ENCODE assay signal across 1 cellular context in the genomic region with DNA sequence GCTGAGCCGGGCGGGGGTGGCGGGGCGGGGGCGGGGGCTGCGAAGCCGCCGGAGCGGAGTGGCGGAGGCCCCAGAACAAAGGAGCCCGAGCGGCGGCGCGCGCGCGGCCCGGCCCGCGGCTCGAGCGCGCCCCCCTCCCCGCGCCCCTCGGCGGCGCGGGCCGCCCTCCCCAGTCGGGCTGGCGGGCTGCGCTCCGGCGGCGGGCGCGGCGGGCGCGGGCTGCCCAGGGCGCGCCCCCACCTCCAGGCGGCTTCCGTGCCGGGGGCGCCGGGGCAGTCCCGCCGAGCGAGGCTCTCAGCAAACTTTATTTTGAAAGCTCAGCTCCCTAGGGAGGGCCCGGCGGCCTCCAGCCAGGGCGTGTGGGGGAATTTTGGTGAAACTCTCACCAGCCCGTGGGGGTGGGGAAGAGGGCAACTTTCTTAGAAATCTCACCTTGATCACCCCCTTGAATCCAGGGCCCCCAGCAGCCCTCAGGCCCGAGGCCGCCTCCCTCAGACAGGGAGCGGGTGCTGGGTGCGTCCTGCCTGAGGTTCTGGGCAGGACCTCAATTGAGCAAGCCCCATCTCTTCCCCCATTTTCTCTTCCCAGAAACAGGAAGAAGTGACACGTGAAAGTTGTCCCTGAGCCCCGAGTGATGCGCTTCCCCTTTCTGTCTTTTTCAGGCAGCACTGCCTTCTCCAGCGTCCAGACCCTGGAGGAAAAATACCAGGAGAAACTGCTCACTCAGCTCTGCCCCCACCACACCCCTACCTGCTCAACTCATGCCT.
TF ChIP-seq lines count a peak whose summit lies in the region.

No MANE protein-coding gene starts in this region.

TF ChIP-seq in GM12878, 131 proteins besides CTCF, POLR2A, EP300 and RAD21 (continued from another document and continues in another):
- TF ChIP-seq ZBTB40 (IDR thresholded peaks at IDR 0.05; ENCODE audit: borderline replicate concordance) (no peak), IRF4 (IDR thresholded peaks at IDR 0.05; ENCODE audit: low read depth, low read length) (no peak), PKNOX1 (IDR thresholded peaks at IDR 0.05) (no peak), NBN (IDR thresholded peaks at IDR 0.05) (peak; percentile 76), SUPT20H (IDR thresholded peaks at IDR 0.05; ENCODE audit: borderline replicate concordance, control insufficient read depth, low read depth, low read length) (no peak), SP1 (IDR thresholded peaks at IDR 0.05; ENCODE audit: low read depth, low read length) (peak; percentile 11), NR2C2 (IDR thresholded peaks at IDR 0.05; ENCODE audit: borderline replicate concordance, control insufficient read depth, insufficient read length, low read depth) (no peak), FOS (IDR thresholded peaks at IDR 0.05; ENCODE audit: borderline replicate concordance, extremely low read depth, insufficient read length) (no peak), BMI1 (IDR thresholded peaks at IDR 0.05; ENCODE audit: borderline replicate concordance) (no peak), SRF (IDR thresholded peaks at IDR 0.05; ENCODE audit: low read depth in 2 of 2, low read length in 2 of 2) (no peak), BHLHE40 (IDR thresholded peaks at IDR 0.05; ENCODE audit: borderline replicate concordance in 1 of 2, low read depth in 2 of 2, low read length in 1 of 2) (peak; percentile 71 to 75; a peak in 3 of 4 replicates), TCF12 (IDR thresholded peaks at IDR 0.05; ENCODE audit: low read depth, low read length) (no peak), HDAC2 (IDR thresholded peaks at IDR 0.05) (no peak), ASH2L (IDR thresholded peaks at IDR 0.05; ENCODE audit: borderline replicate concordance, low read depth) (no peak), NRF1 (conservative IDR thresholded peaks at IDR 0.05; ENCODE audit: low read depth, low read length) (no peak), ATF3 (IDR thresholded peaks at IDR 0.05; ENCODE audit: borderline replicate concordance, extremely low read depth, low read depth, low read length) (no peak), ZBED1 (IDR thresholded peaks at IDR 0.05; ENCODE audit: borderline replicate concordance) (no peak), MEF2A (IDR thresholded peaks at IDR 0.05; ENCODE audit: insufficient read depth, low read depth, low read length) (no peak), ZNF687 (IDR thresholded peaks at IDR 0.05) (no peak; the same call in 1 of the 2 replicates), ATF7 (IDR thresholded peaks at IDR 0.05; ENCODE audit: low read depth) (no peak), TAF1 (IDR thresholded peaks at IDR 0.05; ENCODE audit: borderline replicate concordance, low read depth, low read length) (0 out of 2 replicates have a peak, but pooled peaks have one; percentile 36), FOXM1 (IDR thresholded peaks at IDR 0.05; ENCODE audit: low read depth, low read length) (peak; percentile 18; the same call in 1 of the 2 replicates), TCF7 (IDR thresholded peaks at IDR 0.05; ENCODE audit: borderline replicate concordance) (no peak), MTA2 (IDR thresholded peaks at IDR 0.05; ENCODE audit: low read depth) (no peak), CBX5 (IDR thresholded peaks at IDR 0.05; ENCODE audit: low read depth) (no peak), NR2F1 (conservative IDR thresholded peaks at IDR 0.05) (peak; percentile 69), ZNF274 (IDR thresholded peaks at IDR 0.05; ENCODE audit: insufficient read depth, insufficient read length) (no peak), STAT1 (conservative IDR thresholded peaks at IDR 0.05) (no peak), CREM (IDR thresholded peaks at IDR 0.05; ENCODE audit: low read depth) (peak; percentile 25; the same call in 1 of the 2 replicates)
- TF ChIP-seq, protein P1, sequence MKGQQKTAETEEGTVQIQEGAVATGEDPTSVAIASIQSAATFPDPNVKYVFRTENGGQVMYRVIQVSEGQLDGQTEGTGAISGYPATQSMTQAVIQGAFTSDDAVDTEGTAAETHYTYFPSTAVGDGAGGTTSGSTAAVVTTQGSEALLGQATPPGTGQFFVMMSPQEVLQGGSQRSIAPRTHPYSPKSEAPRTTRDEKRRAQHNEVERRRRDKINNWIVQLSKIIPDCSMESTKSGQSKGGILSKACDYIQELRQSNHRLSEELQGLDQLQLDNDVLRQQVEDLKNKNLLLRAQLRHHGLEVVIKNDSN (IDR thresholded peaks at IDR 0.05; ENCODE audit: borderline replicate concordance, extremely low read length, insufficient read depth, low read depth, low read length): no peak
- TF ChIP-seq, protein P2, sequence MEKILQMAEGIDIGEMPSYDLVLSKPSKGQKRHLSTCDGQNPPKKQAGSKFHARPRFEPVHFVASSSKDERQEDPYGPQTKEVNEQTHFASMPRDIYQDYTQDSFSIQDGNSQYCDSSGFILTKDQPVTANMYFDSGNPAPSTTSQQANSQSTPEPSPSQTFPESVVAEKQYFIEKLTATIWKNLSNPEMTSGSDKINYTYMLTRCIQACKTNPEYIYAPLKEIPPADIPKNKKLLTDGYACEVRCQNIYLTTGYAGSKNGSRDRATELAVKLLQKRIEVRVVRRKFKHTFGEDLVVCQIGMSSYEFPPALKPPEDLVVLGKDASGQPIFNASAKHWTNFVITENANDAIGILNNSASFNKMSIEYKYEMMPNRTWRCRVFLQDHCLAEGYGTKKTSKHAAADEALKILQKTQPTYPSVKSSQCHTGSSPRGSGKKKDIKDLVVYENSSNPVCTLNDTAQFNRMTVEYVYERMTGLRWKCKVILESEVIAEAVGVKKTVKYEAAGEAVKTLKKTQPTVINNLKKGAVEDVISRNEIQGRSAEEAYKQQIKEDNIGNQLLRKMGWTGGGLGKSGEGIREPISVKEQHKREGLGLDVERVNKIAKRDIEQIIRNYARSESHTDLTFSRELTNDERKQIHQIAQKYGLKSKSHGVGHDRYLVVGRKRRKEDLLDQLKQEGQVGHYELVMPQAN (conservative IDR thresholded peaks at IDR 0.05): 0 out of 2 replicates have a peak, but pooled peaks have one; percentile 48
- TF ChIP-seq, protein P3, sequence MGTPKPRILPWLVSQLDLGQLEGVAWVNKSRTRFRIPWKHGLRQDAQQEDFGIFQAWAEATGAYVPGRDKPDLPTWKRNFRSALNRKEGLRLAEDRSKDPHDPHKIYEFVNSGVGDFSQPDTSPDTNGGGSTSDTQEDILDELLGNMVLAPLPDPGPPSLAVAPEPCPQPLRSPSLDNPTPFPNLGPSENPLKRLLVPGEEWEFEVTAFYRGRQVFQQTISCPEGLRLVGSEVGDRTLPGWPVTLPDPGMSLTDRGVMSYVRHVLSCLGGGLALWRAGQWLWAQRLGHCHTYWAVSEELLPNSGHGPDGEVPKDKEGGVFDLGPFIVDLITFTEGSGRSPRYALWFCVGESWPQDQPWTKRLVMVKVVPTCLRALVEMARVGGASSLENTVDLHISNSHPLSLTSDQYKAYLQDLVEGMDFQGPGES (IDR thresholded peaks at IDR 0.05): no peak
- TF ChIP-seq, protein P4, sequence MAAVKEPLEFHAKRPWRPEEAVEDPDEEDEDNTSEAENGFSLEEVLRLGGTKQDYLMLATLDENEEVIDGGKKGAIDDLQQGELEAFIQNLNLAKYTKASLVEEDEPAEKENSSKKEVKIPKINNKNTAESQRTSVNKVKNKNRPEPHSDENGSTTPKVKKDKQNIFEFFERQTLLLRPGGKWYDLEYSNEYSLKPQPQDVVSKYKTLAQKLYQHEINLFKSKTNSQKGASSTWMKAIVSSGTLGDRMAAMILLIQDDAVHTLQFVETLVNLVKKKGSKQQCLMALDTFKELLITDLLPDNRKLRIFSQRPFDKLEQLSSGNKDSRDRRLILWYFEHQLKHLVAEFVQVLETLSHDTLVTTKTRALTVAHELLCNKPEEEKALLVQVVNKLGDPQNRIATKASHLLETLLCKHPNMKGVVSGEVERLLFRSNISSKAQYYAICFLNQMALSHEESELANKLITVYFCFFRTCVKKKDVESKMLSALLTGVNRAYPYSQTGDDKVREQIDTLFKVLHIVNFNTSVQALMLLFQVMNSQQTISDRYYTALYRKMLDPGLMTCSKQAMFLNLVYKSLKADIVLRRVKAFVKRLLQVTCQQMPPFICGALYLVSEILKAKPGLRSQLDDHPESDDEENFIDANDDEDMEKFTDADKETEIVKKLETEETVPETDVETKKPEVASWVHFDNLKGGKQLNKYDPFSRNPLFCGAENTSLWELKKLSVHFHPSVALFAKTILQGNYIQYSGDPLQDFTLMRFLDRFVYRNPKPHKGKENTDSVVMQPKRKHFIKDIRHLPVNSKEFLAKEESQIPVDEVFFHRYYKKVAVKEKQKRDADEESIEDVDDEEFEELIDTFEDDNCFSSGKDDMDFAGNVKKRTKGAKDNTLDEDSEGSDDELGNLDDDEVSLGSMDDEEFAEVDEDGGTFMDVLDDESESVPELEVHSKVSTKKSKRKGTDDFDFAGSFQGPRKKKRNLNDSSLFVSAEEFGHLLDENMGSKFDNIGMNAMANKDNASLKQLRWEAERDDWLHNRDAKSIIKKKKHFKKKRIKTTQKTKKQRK (IDR thresholded peaks at IDR 0.05; ENCODE audit: low read depth, low read length): no peak
